Comparison of ENCODE assay signal across 29 cellular contexts in genomic region chr3:141682921-141683320, GRCh38.
"Had no signal": no experiment of that assay in that cellular context is flagged by ENCODE, and none has a peak within 500 bp of the region (broad histone marks: within the 10 kb centered on the region; RNA-seq: fewer than 3 reads in every experiment).

No MANE protein-coding gene starts in this region.

- H3K4me3 ChIP-seq: neural progenitor cell, ovary, psoas muscle, right lobe of liver, sigmoid colon, suprapubic skin, testis, tibial artery, transverse colon, upper lobe of right lung, uterus had no signal

- H3K27me3 Mint-ChIP-seq: naive thymus-derived CD4-positive, alpha-beta T cell; progenitor cell of endocrine pancreas; stimulated activated naive CD8-positive, alpha-beta T cell treated with anti-CD3 and anti-CD28 coated beads, Interleukin-15, amount 100 ng/mL, for 72 hours had no signal

- H3K4me2 ChIP-seq: neural progenitor cell had no signal

- H3K4me1 ChIP-seq: neural progenitor cell, parathyroid adenoma, uterus had no signal

- H3K79me2 ChIP-seq: parathyroid adenoma had no signal

- H3K27ac ChIP-seq: neural progenitor cell, ovary, parathyroid adenoma, psoas muscle, right lobe of liver, sigmoid colon, suprapubic skin, testis, tibial artery, transverse colon, upper lobe of right lung, uterus had no signal

- H3K4me1 Mint-ChIP-seq: neural progenitor cell had no signal

- H3K36me3 Mint-ChIP-seq: natural killer cell; neural progenitor cell; stimulated activated effector memory CD8-positive, alpha-beta T cell treated with anti-CD3 and anti-CD28 coated beads, Interleukin-12 subunit alpha, Interleukin-12 subunit beta, amount 100 ng/mL, for 72 hours; type B pancreatic cell had no signal

- H3K27ac Mint-ChIP-seq: natural killer cell; neural progenitor cell; progenitor cell of endocrine pancreas; stimulated activated effector memory CD8-positive, alpha-beta T cell treated with anti-CD3 and anti-CD28 coated beads, Interleukin-12 subunit alpha, Interleukin-12 subunit beta, amount 100 ng/mL, for 72 hours; type B pancreatic cell had no signal

- FAIRE-seq: small intestine had no signal

- H2AFZ ChIP-seq: neural progenitor cell, parathyroid adenoma had no signal

- H3K4me3 Mint-ChIP-seq: naive thymus-derived CD4-positive, alpha-beta T cell; natural killer cell; nephron; neural progenitor cell; stimulated activated effector memory CD8-positive, alpha-beta T cell treated with anti-CD3 and anti-CD28 coated beads, Interleukin-12 subunit alpha, Interleukin-12 subunit beta, amount 100 ng/mL, for 72 hours; stimulated activated naive CD8-positive, alpha-beta T cell treated with anti-CD3 and anti-CD28 coated beads, Interleukin-15, amount 100 ng/mL, for 72 hours; type B pancreatic cell had no signal

- H3K27me3 ChIP-seq: neural progenitor cell, ovary, right lobe of liver, sigmoid colon, suprapubic skin, testis, tibial artery, transverse colon, upper lobe of right lung, uterus had no signal

- DNase-seq: naive thymus-derived CD4-positive, alpha-beta T cell; natural killer cell; occipital lobe; ovary; psoas muscle; right cardiac atrium; right lobe of liver; sigmoid colon; small intestine; stimulated activated CD4-positive, alpha-beta T cell treated with anti-CD3 and anti-CD28 coated beads, Interleukin-15, amount 100 ng/mL, for 24 hours; stimulated activated CD4-positive, alpha-beta T cell treated with anti-CD3 and anti-CD28 coated beads, Interleukin-2, amount 100 ng/mL, for 24 hours; stimulated activated CD4-positive, alpha-beta T cell treated with anti-CD3 and anti-CD28 coated beads, Interleukin-2, amount 100 ng/mL, for 48 hours; stimulated activated CD4-positive, alpha-beta T cell treated with anti-CD3 and anti-CD28 coated beads, Interleukin-4, amount 100 ng/mL, for 24 hours; stimulated activated naive CD4-positive, alpha-beta T cell; stimulated activated naive CD8-positive, alpha-beta T cell treated with anti-CD3 and anti-CD28 coated beads, Interleukin-15, amount 100 ng/mL, for 72 hours; stimulated activated naive CD8-positive, alpha-beta T cell treated with anti-CD3 and anti-CD28 coated beads, Interleukin-15, Interleukin-2, amounts not matched to agents 100 U/mL and 50 U/mL, for 24 hours; substantia nigra; testis; tibial artery; transverse colon; upper lobe of right lung; uterus had no signal

- H3K36me3 ChIP-seq: neural progenitor cell, ovary, right lobe of liver, sigmoid colon, suprapubic skin, tibial artery, transverse colon, upper lobe of right lung, uterus had no signal

- H3K9me3 ChIP-seq: ovary, psoas muscle, right lobe of liver, sigmoid colon, suprapubic skin, testis, tibial artery, transverse colon, upper lobe of right lung, uterus had no signal

- ATAC-seq: naive thymus-derived CD4-positive, alpha-beta T cell; natural killer cell; psoas muscle; right cardiac atrium; right lobe of liver; stimulated activated effector memory CD8-positive, alpha-beta T cell treated with anti-CD3 and anti-CD28 coated beads, Interleukin-12 subunit alpha, Interleukin-12 subunit beta, amount 100 ng/mL, for 72 hours; stimulated activated naive CD8-positive, alpha-beta T cell treated with anti-CD3 and anti-CD28 coated beads, Interleukin-15, amount 100 ng/mL, for 72 hours; stimulated activated naive CD8-positive, alpha-beta T cell treated with anti-CD3 and anti-CD28 coated beads, Interleukin-15, Interleukin-2, amounts not matched to agents 100 U/mL and 50 U/mL, for 24 hours; upper lobe of right lung had no signal

- H3K9ac ChIP-seq: neural progenitor cell, parathyroid adenoma had no signal

- H3K9me3 Mint-ChIP-seq: natural killer cell; stimulated activated effector memory CD8-positive, alpha-beta T cell treated with anti-CD3 and anti-CD28 coated beads, Interleukin-12 subunit alpha, Interleukin-12 subunit beta, amount 100 ng/mL, for 72 hours; type B pancreatic cell had no signal
